In the genomic region with DNA sequence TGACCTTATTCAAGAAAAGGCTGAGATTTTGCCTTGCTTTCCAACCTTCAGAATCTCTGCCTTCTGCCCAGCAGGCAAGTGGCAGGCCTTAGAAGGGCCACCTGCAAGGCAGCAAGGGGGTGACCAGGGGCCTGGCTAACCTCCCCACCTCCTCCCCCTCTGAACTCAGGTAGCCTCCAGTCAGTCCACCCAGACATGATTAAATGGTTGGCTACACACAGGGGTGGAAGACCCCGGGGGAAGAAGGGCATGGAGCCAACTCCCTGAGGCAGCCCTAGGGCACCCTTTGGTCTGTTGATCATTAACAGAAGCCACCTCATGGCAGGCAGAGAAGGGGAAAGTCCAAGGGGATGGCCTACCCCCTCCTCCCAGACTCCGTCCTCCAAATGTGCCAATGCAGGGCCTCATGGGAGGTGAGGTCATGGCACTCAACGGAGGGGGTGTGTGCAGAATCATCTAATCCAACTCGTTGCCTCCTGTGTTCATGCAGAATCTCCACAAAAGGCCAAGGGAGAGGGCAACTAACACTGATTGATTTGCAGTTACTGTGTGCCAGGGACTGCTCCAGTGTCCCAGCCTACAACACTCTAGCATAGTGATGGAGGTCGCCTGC, we compare ENCODE assay signal across 8 cellular contexts. TPM values are rescaled to one million over a fixed set of nuclear protein-coding genes. Genes with fewer than 3 reads are reported as not detected.
DNase-seq lines count a peak whose midpoint lies in the region; ATAC-seq, FAIRE-seq and TF ChIP-seq lines count a peak whose summit lies in the region.

No MANE protein-coding gene starts in this region.

- CTCF ChIA-PET in H1 (lab: Charles Lee; ENCODE audit: partially characterized antibody): interaction anchor here (0.9 to 4.9 kb wide), 10 partner anchors 9 to 536 kb away, joined by 3 to 31 read pairs (median 4); no protein-coding TSS in a partner anchor

- H3K36me3 Mint-ChIP-seq in neural crest cell (ENCODE audit: low read depth): peaks cover 39% of the 10 kb centered on the region

- H3K9ac ChIP-seq in BLaER1 treated with 17β-estradiol and CSF1 and Interleukin-3, amounts not matched to agents 10 nM and 100 nM: peak overlapping the region in 1 of 11 experiments; percentile 100; a peak in 1 of 22 replicates
- H3K9ac ChIP-seq in H1 (replicated peaks in 1 of 4; ENCODE audit: extremely low read depth in 1 of 4, low read depth in 3 of 4, low read length in 3 of 4): no peak overlapping the region

- H3K4me1 Mint-ChIP-seq in neural crest cell: peaks cover 71% of the 10 kb centered on the region

- no peak for TF ChIP-seq POLR2A in H1 (IDR thresholded peaks at IDR 0.05; ENCODE audit: control extremely low read depth in 1 of 2, low read depth in 2 of 2, low read length in 2 of 2)

- peaks cover 4 to 38% (median 27%) of the 10 kb centered on the region in 11 experiments for H4K20me1 ChIP-seq in BLaER1 treated with 17β-estradiol and CSF1 and Interleukin-3, amounts not matched to agents 10 nM and 100 nM
- peaks cover 5% of the 10 kb centered on the region in 2 experiments for H4K20me1 ChIP-seq in H1 (replicated peaks in 1 of 2; ENCODE audit: control insufficient read depth in 1 of 2, insufficient read depth in 2 of 2, low read length in 2 of 2)

- H3K79me2 ChIP-seq in H1 (ENCODE audit: control insufficient read depth in 1 of 2, insufficient read depth in 2 of 2, low read length in 2 of 2): peaks cover 0 to 8% of the 10 kb centered on the region in 2 experiments; a peak in 1 of 4 replicates

- H3K36me3 ChIP-seq in BLaER1 treated with 17β-estradiol and CSF1 and Interleukin-3, amounts not matched to agents 10 nM and 100 nM: peaks cover 22 to 29% (median 25%) of the 10 kb centered on the region in 11 experiments
- peaks cover 10 to 24% (median 15%) of the 10 kb centered on the region in 4 experiments for H3K36me3 ChIP-seq in H1 (ENCODE audit: control insufficient read depth in 2 of 4, insufficient read depth in 4 of 4, low read length in 3 of 4)

- H2BK20ac ChIP-seq in H1 (ENCODE audit: low read length): no peak overlapping the region

- H2AK5ac ChIP-seq in H1 (ENCODE audit: low read depth, low read length): 0 out of 2 replicates have a peak overlapping the region, but pooled peaks have one; percentile 30

- no peak overlapping the region for H3K4me3 ChIP-seq in BLaER1 treated with 17β-estradiol and CSF1 and Interleukin-3, amounts not matched to agents 10 nM and 100 nM
- H3K4me3 ChIP-seq in H1 (ENCODE audit: extremely low read depth in 1 of 4, insufficient read depth in 2 of 4, low read depth in 3 of 4, low read length in 4 of 4): no peak overlapping the region

- TF ChIP-seq EP300 in H1 (IDR thresholded peaks at IDR 0.05; ENCODE audit: borderline replicate concordance in 1 of 2, low read depth in 2 of 2, low read length in 2 of 2): no peak

- peak overlapping the region; percentile 3 to 100 (median 98); a peak in 15 of 22 replicates for H3K27ac ChIP-seq in BLaER1 treated with 17β-estradiol and CSF1 and Interleukin-3, amounts not matched to agents 10 nM and 100 nM
- no peak overlapping the region for H3K27ac ChIP-seq in H1 (ENCODE audit: low read depth, low read length)

- H2BK15ac ChIP-seq in H1 (ENCODE audit: low read length): 0 out of 2 replicates have a peak overlapping the region, but pooled peaks have one; percentile 38

- H4K8ac ChIP-seq in H1 (ENCODE audit: extremely low read depth, insufficient read depth, low read length): no peak overlapping the region

- peaks cover 5% of the 10 kb centered on the region for H3K9me3 Mint-ChIP-seq in neural crest cell

- no peak overlapping the region for H3K27ac Mint-ChIP-seq in neural crest cell (ENCODE audit: unreplicated experiment)

- H3K4me2 ChIP-seq in BLaER1 treated with 17β-estradiol and CSF1 and Interleukin-3, amounts not matched to agents 10 nM and 100 nM: peak overlapping the region in 10 of 11 experiments; percentile 35 to 92 (median 85); a peak in 17 of 22 replicates
- H3K4me2 ChIP-seq in H1 (ENCODE audit: insufficient read depth in 1 of 2, low read depth in 2 of 2, low read length in 2 of 2): no peak overlapping the region

- WGBS in H1 (ENCODE audit: extremely low coverage in 1 of 2, insufficient coverage in 1 of 2, insufficient read length in 1 of 2, insufficient replicate concordance in 2 of 2, low coverage in 1 of 2, low lambda C conversion rate in 2 of 2, missing lambda C conversion rate in 1 of 2), 2 experiments: 84% methylated on average over 5 of the region's 5 CpGs; no CpG with 5 or more reads in 1 of the 2 experiments

- H2BK120ac ChIP-seq in H1 (replicated peaks; ENCODE audit: low read depth, low read length): no peak overlapping the region

- H3K79me1 ChIP-seq in H1 (ENCODE audit: low read depth, low read length): no peaks in the 10 kb centered on the region

- TF ChIP-seq RAD21 in H1 (IDR thresholded peaks at IDR 0.05 in 1 of 2, conservative IDR thresholded peaks at IDR 0.05 in 1 of 2; ENCODE audit: low read depth in 2 of 2, low read length in 2 of 2): no peak

- H3K23ac ChIP-seq in H1 (ENCODE audit: insufficient read length): no peak overlapping the region

- peak; percentile 40 for ATAC-seq in HG03354 (IDR thresholded peaks at IDR 0.05; ENCODE audit: poor library complexity, severe bottlenecking, unreplicated experiment)

- peaks cover 0 to 2% (median 0%) of the 10 kb centered on the region in 11 experiments; a peak in 6 of 22 replicates for H3K9me3 ChIP-seq in BLaER1 treated with 17β-estradiol and CSF1 and Interleukin-3, amounts not matched to agents 10 nM and 100 nM (replicated peaks in 1 of 11)
- H3K9me3 ChIP-seq in H1 (ENCODE audit: insufficient read depth in 2 of 2, low read depth in 1 of 2, low read length in 1 of 2): no peaks in the 10 kb centered on the region

- POLR2A ChIA-PET in H1 (lab: Charles Lee; ENCODE audit: partially characterized antibody): interaction anchor here (1.3 to 19.6 kb wide), 4 partner anchors 5 to 31 kb away, joined by 6 to 197 read pairs (median 111); a partner anchor contains a TSS

- H3K56ac ChIP-seq in H1 (replicated peaks; ENCODE audit: insufficient read length, low read depth, low read length): no peak overlapping the region

- H2AFZ ChIP-seq in H1 (ENCODE audit: low read length): no peak overlapping the region

- H3K23me2 ChIP-seq in H1 (ENCODE audit: low read depth, low read length): no peaks in the 10 kb centered on the region

- peaks cover 43% of the 10 kb centered on the region for H3K27me3 Mint-ChIP-seq in neural crest cell (ENCODE audit: low read depth)

- TF ChIP-seq CTCF in H1 (IDR thresholded peaks at IDR 0.05; ENCODE audit: control extremely low read depth in 1 of 3, insufficient read depth in 1 of 3, low read depth in 1 of 3, low read length in 3 of 3): no peak
- no peak for TF ChIP-seq CTCF in neural crest cell (conservative IDR thresholded peaks at IDR 0.05)
- no peak for TF ChIP-seq CTCF in GM10266 (IDR thresholded peaks at IDR 0.05; ENCODE audit: control insufficient read depth, insufficient read depth, low read depth, missing control alignments)

- H3K14ac ChIP-seq in H1 (ENCODE audit: insufficient read length): no peak overlapping the region

- H4K5ac ChIP-seq in H1 (ENCODE audit: insufficient read length, low read depth, low read length): no peak overlapping the region

- H3K27me3 ChIP-seq in BLaER1 treated with 17β-estradiol and CSF1 and Interleukin-3, amounts not matched to agents 10 nM and 100 nM: no peaks in the 10 kb centered on the region
- no peaks in the 10 kb centered on the region for H3K27me3 ChIP-seq in H1 (replicated peaks in 1 of 4; ENCODE audit: control insufficient read depth in 3 of 4, extremely low read depth in 1 of 4, insufficient read depth in 3 of 4, low read length in 3 of 4)

- no peak overlapping the region for H2BK5ac ChIP-seq in H1 (ENCODE audit: low read depth, low read length)

- no peak overlapping the region for H4K91ac ChIP-seq in H1 (replicated peaks; ENCODE audit: insufficient read length, low read length)

- H3K4me1 ChIP-seq in BLaER1 treated with 17β-estradiol and CSF1 and Interleukin-3, amounts not matched to agents 10 nM and 100 nM: peaks cover 74 to 84% (median 77%) of the 10 kb centered on the region in 10 experiments
- H3K4me1 ChIP-seq in H1 (replicated peaks in 1 of 4; ENCODE audit: control insufficient read depth in 3 of 4, insufficient read depth in 4 of 4, low read length in 3 of 4): peaks cover 0 to 14% (median 4%) of the 10 kb centered on the region in 4 experiments; a peak in 6 of 7 replicates

- no peak overlapping the region for H3K4ac ChIP-seq in H1 (replicated peaks; ENCODE audit: insufficient read length, low read depth, low read length)

- no peak overlapping the region; the same call in 1 of the 2 replicates for H2BK12ac ChIP-seq in H1 (ENCODE audit: low read depth, low read length)

- peak overlapping the region; percentile 92 for H3K4me3 Mint-ChIP-seq in neural crest cell

- DNase-seq in H1 (ENCODE audit: low read depth in 1 of 2, low spot score in 2 of 2) (peak in 1 of 2 experiments; percentile 49), neural crest cell (ENCODE audit: low read depth, low spot score) (no peak), DMS153 (lab: John Stamatoyannopoulos, UW) (no peak), GM10266 (ENCODE audit: extremely low spot score) (no peak), NCI-H748 (lab: John Stamatoyannopoulos, UW; ENCODE audit: unreplicated experiment) (no peak), islet precursor cell (no peak)

- H3K18ac ChIP-seq in H1 (ENCODE audit: extremely low read depth, low read length): no peak overlapping the region

- no peak for FAIRE-seq in H1 (lab: Jason Lieb, UNC)

TF ChIP-seq in H1, 55 proteins besides CTCF, POLR2A, EP300 and RAD21:
- TF ChIP-seq, protein P1, sequence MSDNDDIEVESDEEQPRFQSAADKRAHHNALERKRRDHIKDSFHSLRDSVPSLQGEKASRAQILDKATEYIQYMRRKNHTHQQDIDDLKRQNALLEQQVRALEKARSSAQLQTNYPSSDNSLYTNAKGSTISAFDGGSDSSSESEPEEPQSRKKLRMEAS (IDR thresholded peaks at IDR 0.05): no peak
- no peak for TF ChIP-seq SP1 (IDR thresholded peaks at IDR 0.05; ENCODE audit: low read depth, low read length)
- no peak for TF ChIP-seq RNF2 (IDR thresholded peaks at IDR 0.05; ENCODE audit: borderline replicate concordance, low read depth, low read length, missing control alignments, poor library complexity, severe bottlenecking)
- no peak for TF ChIP-seq KDM1A (IDR thresholded peaks at IDR 0.05; ENCODE audit: borderline replicate concordance, low read length)
- TF ChIP-seq RBBP5 (IDR thresholded peaks at IDR 0.05; ENCODE audit: borderline replicate concordance, low read depth, low read length): no peak
- no peak for TF ChIP-seq KDM5A (IDR thresholded peaks at IDR 0.05; ENCODE audit: low read length)

RNA-seq across cellular contexts. Expression of a gene that starts 8.5 kb away (rescaled TPM):
- total RNA-seq in H1 (2021; fragmentation: NEBNext Ultra II Directional; extraction: Animal tissue kit (Norgen Biotek cat#: 25700)): 132 TPM in 2 replicates
- polyA plus RNA-seq in H1 (2011; rRNA removed): 80.4 and 136 TPM in 2 replicates
- polyA plus RNA-seq in H1 (2011; cell fraction: cytosol; rRNA removed): 61.9 TPM
- polyA plus RNA-seq in H1 (2011; cell fraction: nucleus; rRNA removed): 90.3 TPM
- polyA plus RNA-seq in H1 (2012, experiment 1 of 2): 89.6 to 126 TPM (median 117 TPM) in 4 replicates
- polyA plus RNA-seq in H1 (2012, experiment 2 of 2): 56.1 TPM
- polyA plus RNA-seq in H1 (2013, experiment 1 of 2): 127 TPM
- polyA plus RNA-seq in H1 (2013, experiment 2 of 2): 135 TPM
- polyA minus RNA-seq in H1 (2011; rRNA and poly(A)+ RNA removed): 19.5 and 20.6 TPM in 2 replicates
- polyA minus RNA-seq in H1 (2011; cell fraction: cytosol; rRNA and poly(A)+ RNA removed): 132 TPM
- polyA minus RNA-seq in H1 (2011; cell fraction: nucleus; rRNA and poly(A)+ RNA removed): 67.3 TPM
- total RNA-seq in neural crest cell: 289 and 298 TPM in 2 replicates

Comparison
In these comparisons a context has a peak if more than half of its experiments do, and no peak if none do; other contexts are left out.
1. H3K4me2 ChIP-seq: peak in BLaER1 treated with 17β-estradiol and CSF1 and Interleukin-3, amounts not matched to agents 10 nM and 100 nM (10 of 11); none in H1 (0 of 2).